1 cellular context compared by ENCODE assay signal in the genomic region with DNA sequence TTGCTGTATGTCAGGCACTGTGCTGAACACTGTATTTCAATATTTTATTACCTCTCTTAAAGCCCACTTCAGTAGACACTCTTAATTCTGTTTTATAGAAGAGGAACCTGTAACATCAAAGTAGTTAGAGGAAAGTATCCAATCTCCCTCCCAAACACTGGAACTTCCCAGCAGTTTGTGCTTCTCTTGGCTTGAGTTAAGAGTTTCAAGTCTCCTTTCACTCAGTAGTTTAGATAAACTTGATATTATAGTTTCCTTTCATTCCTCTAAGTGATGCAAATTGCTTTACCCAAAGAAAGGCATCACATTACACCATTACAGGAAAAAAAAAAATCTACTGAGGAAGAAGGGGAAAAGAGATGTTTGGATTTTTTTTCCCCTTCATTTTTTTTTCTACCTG.
TF ChIP-seq lines count a peak whose summit lies in the region.

No MANE protein-coding gene starts in this region.

TF ChIP-seq in GM23338, 12 proteins besides CTCF, POLR2A, EP300 and RAD21 (continued from another document):
- TF ChIP-seq, protein P1, sequence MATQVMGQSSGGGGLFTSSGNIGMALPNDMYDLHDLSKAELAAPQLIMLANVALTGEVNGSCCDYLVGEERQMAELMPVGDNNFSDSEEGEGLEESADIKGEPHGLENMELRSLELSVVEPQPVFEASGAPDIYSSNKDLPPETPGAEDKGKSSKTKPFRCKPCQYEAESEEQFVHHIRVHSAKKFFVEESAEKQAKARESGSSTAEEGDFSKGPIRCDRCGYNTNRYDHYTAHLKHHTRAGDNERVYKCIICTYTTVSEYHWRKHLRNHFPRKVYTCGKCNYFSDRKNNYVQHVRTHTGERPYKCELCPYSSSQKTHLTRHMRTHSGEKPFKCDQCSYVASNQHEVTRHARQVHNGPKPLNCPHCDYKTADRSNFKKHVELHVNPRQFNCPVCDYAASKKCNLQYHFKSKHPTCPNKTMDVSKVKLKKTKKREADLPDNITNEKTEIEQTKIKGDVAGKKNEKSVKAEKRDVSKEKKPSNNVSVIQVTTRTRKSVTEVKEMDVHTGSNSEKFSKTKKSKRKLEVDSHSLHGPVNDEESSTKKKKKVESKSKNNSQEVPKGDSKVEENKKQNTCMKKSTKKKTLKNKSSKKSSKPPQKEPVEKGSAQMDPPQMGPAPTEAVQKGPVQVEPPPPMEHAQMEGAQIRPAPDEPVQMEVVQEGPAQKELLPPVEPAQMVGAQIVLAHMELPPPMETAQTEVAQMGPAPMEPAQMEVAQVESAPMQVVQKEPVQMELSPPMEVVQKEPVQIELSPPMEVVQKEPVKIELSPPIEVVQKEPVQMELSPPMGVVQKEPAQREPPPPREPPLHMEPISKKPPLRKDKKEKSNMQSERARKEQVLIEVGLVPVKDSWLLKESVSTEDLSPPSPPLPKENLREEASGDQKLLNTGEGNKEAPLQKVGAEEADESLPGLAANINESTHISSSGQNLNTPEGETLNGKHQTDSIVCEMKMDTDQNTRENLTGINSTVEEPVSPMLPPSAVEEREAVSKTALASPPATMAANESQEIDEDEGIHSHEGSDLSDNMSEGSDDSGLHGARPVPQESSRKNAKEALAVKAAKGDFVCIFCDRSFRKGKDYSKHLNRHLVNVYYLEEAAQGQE (IDR thresholded peaks at IDR 0.05; ENCODE audit: unreplicated experiment) = no peak
- TF ChIP-seq ZNF114 (CRISPR knock-in tag; IDR thresholded peaks at IDR 0.05) (no peak), STAT1 (IDR thresholded peaks at IDR 0.05; ENCODE audit: unreplicated experiment) (no peak)
